Comparison of ENCODE assay signal across 37 cellular contexts in the genomic region with DNA sequence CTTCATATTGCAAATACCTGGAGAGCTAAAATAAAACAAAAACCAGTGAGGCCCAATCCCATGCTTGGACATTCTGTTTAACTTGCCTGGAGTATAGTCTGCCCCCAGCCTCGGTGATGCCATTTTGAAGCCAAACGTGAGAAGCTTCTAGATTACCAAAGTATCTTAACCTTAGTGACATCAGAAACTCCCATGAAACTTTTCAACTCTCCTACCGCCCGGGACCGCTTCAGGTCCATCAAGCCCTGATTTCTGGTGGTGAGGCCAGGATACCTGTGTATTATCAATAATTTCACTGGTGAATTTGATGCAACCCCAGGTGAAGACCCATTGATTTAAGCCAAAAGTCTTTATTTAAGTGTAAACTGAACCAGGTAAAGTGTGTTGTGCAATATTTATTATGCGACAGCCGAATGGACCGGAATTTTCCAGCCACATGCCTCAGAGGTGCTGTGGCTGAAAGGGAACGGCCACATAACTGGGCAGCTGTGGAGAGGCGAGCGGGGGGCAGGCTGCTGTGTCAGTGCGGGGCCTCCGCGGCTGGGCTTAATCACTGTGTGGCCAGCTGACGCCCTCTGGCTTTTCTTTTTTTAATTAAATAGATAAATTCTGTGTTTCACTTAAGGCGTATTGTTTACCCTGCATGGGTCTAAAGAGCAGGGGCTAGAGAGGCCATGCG.
"Had no signal": no experiment of that assay in that cellular context is flagged by ENCODE, and none has a peak within 500 bp of the region (broad histone marks: within the 10 kb centered on the region; RNA-seq: fewer than 3 reads in every experiment).

No MANE protein-coding gene starts in this region.

- H3K27me3 ChIP-seq: brain microvascular endothelial cell, SJSA1 had no signal

- H3K9me3 ChIP-seq: SJSA1 had no signal

- H3K36me3 ChIP-seq: brain microvascular endothelial cell, SJSA1 had no signal

- H3K27ac ChIP-seq: brain microvascular endothelial cell, SJSA1, VCaP had no signal

- H3K4me3 ChIP-seq: SJSA1 had no signal

- DNase-seq: activated B cell treated with CpG ODN at 0.5 μM for 24 hours; activated CD4-positive, alpha-beta memory T cell treated with anti-CD3 and anti-CD28 coated beads, Interleukin-2, amount 10 ng/mL, durations not matched to agents 7 days and 5 days; activated CD4-positive, alpha-beta T cell treated with anti-CD3 and anti-CD28 coated beads for 4 hours; activated CD4-positive, CD25-positive, alpha-beta regulatory T cell treated with anti-CD3 and anti-CD28 coated beads, Interleukin-2, amount 50 U/mL, for 72 hours; activated CD8-positive, alpha-beta memory T cell treated with anti-CD3 and anti-CD28 coated beads for 24 hours; activated CD8-positive, alpha-beta memory T cell treated with anti-CD3 and anti-CD28 coated beads, Interleukin-2, amount 10 ng/mL, durations not matched to agents 7 days and 5 days; activated CD8-positive, alpha-beta memory T cell treated with anti-CD3 and anti-CD28 coated beads, Interleukin-2, amount 50 U/mL, for 48 hours; activated effector memory CD4-positive, alpha-beta T cell treated with anti-CD3 and anti-CD28 coated beads, Interleukin-2, amount 50 U/mL, for 16 hours; activated naive CD4-positive, alpha-beta T cell; activated naive CD4-positive, alpha-beta T cell treated with anti-CD3 and anti-CD28 coated beads, Interleukin-2, amount 50 U/mL, for 16 hours; activated naive CD8-positive, alpha-beta T cell treated with anti-CD3 and anti-CD28 coated beads for 36 hours; activated T-cell treated with anti-CD3 and anti-CD28 coated beads, Interleukin-2, amount 50 U/mL, for 48 hours; amniotic stem cell; aorta; brain microvascular endothelial cell; Kasumi-1; KG1; MM.1S; MV-4-11; NCI-H1092; NCI-H1436 treated with DMSO at 0.1 percent for 48 hours; NCI-H187 treated with DMSO at 0.1 percent for 48 hours; NCI-H2081; NCI-H2171 treated with DMSO at 0.1 percent for 48 hours; NCI-H2227 treated with DMSO at 0.1 percent for 48 hours; NCI-H446; NCI-H510A treated with DMSO at 0.1 percent for 48 hours; NCI-H526 treated with DMSO at 0.1 percent for 48 hours; NCI-H774; SHP77 treated with DMSO at 0.1 percent for 48 hours; SW 1271; T-helper 1 cell; T-helper 2 cell; T-helper 9 cell had no signal

- ATAC-seq: activated CD8-positive, alpha-beta memory T cell treated with anti-CD3 and anti-CD28 coated beads, Interleukin-2, amount 10 ng/mL, durations not matched to agents 7 days and 5 days; Panc1 had no signal

- H3K4me1 ChIP-seq: SJSA1 had no signal
